In the genomic region with DNA sequence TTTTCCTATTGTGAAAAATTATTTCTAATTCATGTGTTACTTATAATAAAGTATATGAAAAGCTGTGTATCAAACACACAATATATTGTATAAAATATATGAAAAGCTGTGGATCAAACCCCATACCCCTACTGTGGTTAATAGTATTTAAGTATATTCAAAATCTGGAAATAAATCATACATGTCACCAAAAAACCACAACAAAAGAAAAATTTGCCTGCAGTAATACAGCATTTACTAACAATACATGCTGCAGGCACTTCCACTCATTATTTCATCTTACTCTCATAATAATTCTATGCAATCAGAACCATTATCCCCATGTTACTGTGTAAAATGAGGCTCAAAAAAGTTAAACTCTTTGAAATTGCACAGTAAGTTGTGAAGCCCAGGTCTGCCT, we compare ENCODE assay signal across 8 cellular contexts.
DNase-seq lines count a peak whose midpoint lies in the region; ATAC-seq and TF ChIP-seq lines count a peak whose summit lies in the region.

No MANE protein-coding gene starts in this region.

- H3K4me2 ChIP-seq in DND-41 (ENCODE audit: insufficient read depth, low read length) (peak overlapping the region; percentile 79), OCI-LY7 (ENCODE audit: low read length) (peak overlapping the region; percentile 98)

- H3K36me3 ChIP-seq in DND-41 (ENCODE audit: insufficient read depth, low read length): peaks cover 20% of the 10 kb centered on the region
- peaks cover 36% of the 10 kb centered on the region for H3K36me3 ChIP-seq in OCI-LY7 (ENCODE audit: insufficient read depth, low read length)
- H3K36me3 ChIP-seq in endocrine pancreas (ENCODE audit: control insufficient read depth, insufficient read depth, low read length): no peaks in the 10 kb centered on the region

- H3K4me3 ChIP-seq in DND-41 (ENCODE audit: low read depth in 1 of 2, low read length in 2 of 2): peak overlapping the region; percentile 42 to 75
- peak overlapping the region; percentile 89 for H3K4me3 ChIP-seq in OCI-LY7 (ENCODE audit: low read depth, low read length, poor library complexity, severe bottlenecking)
- H3K4me3 ChIP-seq in endocrine pancreas (ENCODE audit: control insufficient read depth, insufficient read depth, low read length): peak overlapping the region; percentile 99

- H3K4me1 ChIP-seq in DND-41 (ENCODE audit: insufficient read depth, low read length) (peaks cover 44% of the 10 kb centered on the region), OCI-LY7 (ENCODE audit: insufficient read depth, low read length, poor library complexity, severe bottlenecking) (peaks cover 30% of the 10 kb centered on the region), endocrine pancreas (ENCODE audit: control insufficient read depth, insufficient read depth, low read length) (peaks cover 7% of the 10 kb centered on the region)

- H3K9ac ChIP-seq in DND-41 (ENCODE audit: low read depth, low read length): peak overlapping the region; percentile 83
- peak overlapping the region; percentile 20 for H3K9ac ChIP-seq in endocrine pancreas (ENCODE audit: control insufficient read depth, insufficient read depth, low read length)

- POLR2A ChIA-PET in OCI-LY7 (lab: Charles Lee): interaction anchor here (0.5 to 2.2 kb wide), 4 partner anchors 9 to 1997 kb away, joined by 3 to 12 read pairs (median 3); a partner anchor contains a TSS

- peaks cover 22% of the 10 kb centered on the region for H3K36me3 Mint-ChIP-seq in osteocyte (ENCODE audit: unreplicated experiment)

- H3K9me3 Mint-ChIP-seq in osteocyte (ENCODE audit: unreplicated experiment): peaks cover 7% of the 10 kb centered on the region

- intact Hi-C loops in OCI-LY7 (cut with micrococcal nuclease; ENCODE audit: unreplicated experiment): no loop called here

- H3K27ac Mint-ChIP-seq in osteocyte (ENCODE audit: unreplicated experiment): peak overlapping the region; percentile 99

- H4K20me1 ChIP-seq in DND-41 (ENCODE audit: insufficient read depth, low read length): peaks cover 14% of the 10 kb centered on the region
- H4K20me1 ChIP-seq in OCI-LY7 (ENCODE audit: insufficient read depth, low read length): no peaks in the 10 kb centered on the region

- H3K27ac ChIP-seq in DND-41 (ENCODE audit: low read length) (peak overlapping the region; percentile 97), OCI-LY7 (ENCODE audit: low read depth, low read length, poor library complexity, severe bottlenecking) (peak overlapping the region; percentile 94)

- H3K79me2 ChIP-seq in DND-41 (ENCODE audit: insufficient read depth, low read length): peaks cover 94% of the 10 kb centered on the region
- H3K79me2 ChIP-seq in OCI-LY7 (ENCODE audit: insufficient read depth, low read depth, low read length): peaks cover 81% of the 10 kb centered on the region

- no peaks in the 10 kb centered on the region for H3K9me3 ChIP-seq in DND-41 (ENCODE audit: insufficient read depth, low read length, severe bottlenecking)
- H3K9me3 ChIP-seq in OCI-LY7 (ENCODE audit: low read length): no peaks in the 10 kb centered on the region
- H3K9me3 ChIP-seq in endocrine pancreas (ENCODE audit: control insufficient read depth, low read length): no peaks in the 10 kb centered on the region

- no peaks in the 10 kb centered on the region for H3K27me3 Mint-ChIP-seq in osteocyte (ENCODE audit: unreplicated experiment)

- H3K27me3 ChIP-seq in DND-41 (ENCODE audit: insufficient read depth, low read length, poor library complexity) (no peaks in the 10 kb centered on the region), endocrine pancreas (ENCODE audit: control insufficient read depth, insufficient read depth, low read length) (no peaks in the 10 kb centered on the region)

- peak overlapping the region; percentile 77; the same call in 1 of the 2 replicates for H2AFZ ChIP-seq in DND-41 (ENCODE audit: low read depth, low read length)
- peak overlapping the region; percentile 78; the same call in 1 of the 2 replicates for H2AFZ ChIP-seq in OCI-LY7 (ENCODE audit: low read length)

- CTCF ChIA-PET in OCI-LY7 (lab: Charles Lee; ENCODE audit: unreplicated experiment): no interaction called here

- peaks cover 46% of the 10 kb centered on the region for H3K4me1 Mint-ChIP-seq in osteocyte (ENCODE audit: unreplicated experiment)

- TF ChIP-seq CTCF in DND-41 (IDR thresholded peaks at IDR 0.05; ENCODE audit: borderline replicate concordance, extremely low read depth, low read length, poor library complexity, severe bottlenecking): no peak
- no peak for TF ChIP-seq CTCF in OCI-LY7 (conservative IDR thresholded peaks at IDR 0.05; ENCODE audit: low read length)
- no peak for TF ChIP-seq CTCF in osteocyte (IDR thresholded peaks at IDR 0.05)

- DNase-seq in DND-41 (no peak), OCI-LY7 (ENCODE audit: low spot score) (peak; percentile 35), osteocyte (ENCODE audit: extremely low spot score, unreplicated experiment) (no peak), anterior cingulate cortex (lab: John Stamatoyannopoulos, UW) (no peak)
- DNase-seq in effector CD8-positive, alpha-beta T cell (lab: John Stamatoyannopoulos, UW): no peak

- ATAC-seq in DND-41 (ENCODE audit: insufficient read depth, low read depth): no peak
- no peak for ATAC-seq in HG02642 (IDR thresholded peaks at IDR 0.05; ENCODE audit: poor library complexity, unreplicated experiment)
- ATAC-seq in GM19463 (IDR thresholded peaks at IDR 0.05; ENCODE audit: unreplicated experiment): no peak

- BruUV-seq in OCI-LY7 (replicated peaks; lab: Mats Ljungman, UMichigan): no TSS peak

- peak overlapping the region; percentile 96 for H3K4me3 Mint-ChIP-seq in osteocyte (ENCODE audit: unreplicated experiment)

- no peaks in the 10 kb centered on the region for H3K9me2 ChIP-seq in OCI-LY7 (ENCODE audit: insufficient read depth, low read length)
